ENCODE assay signal across 17 cellular contexts in genomic region chr15:48603123-48603500, GRCh38. TPM values are rescaled to one million over a fixed set of nuclear protein-coding genes. Genes with fewer than 3 reads are reported as not detected.
DNase-seq lines count a peak whose midpoint lies in the region; ATAC-seq, FAIRE-seq and TF ChIP-seq lines count a peak whose summit lies in the region.
"Had no signal": no experiment of that assay in that cellular context is flagged by ENCODE, and none has a peak within 500 bp of the region (broad histone marks: within the 10 kb centered on the region; RNA-seq: fewer than 3 reads in every experiment).

No MANE protein-coding gene starts in this region.

- no peak for TF ChIP-seq CTCF in A673 (conservative IDR thresholded peaks at IDR 0.05; ENCODE audit: low read depth, low read length)
- TF ChIP-seq CTCF in endothelial cell of umbilical vein (IDR thresholded peaks at IDR 0.05; ENCODE audit: extremely low read depth in 1 of 2, insufficient read depth in 1 of 2, low read depth in 1 of 2, low read length in 2 of 2): no peak
- TF ChIP-seq CTCF in CD14-positive monocyte (IDR thresholded peaks at IDR 0.05): no peak
- TF ChIP-seq CTCF in upper lobe of left lung (IDR thresholded peaks at IDR 0.05): no peak

- peaks cover 0 to 1% (median 0%) of the 10 kb centered on the region in 3 donors for H3K27me3 Mint-ChIP-seq in CD14-positive monocyte (ENCODE audit: low read depth in 3 of 3)
- H3K27me3 Mint-ChIP-seq: type B pancreatic cell had no signal

- H3K27me3 ChIP-seq in A673 (replicated peaks; ENCODE audit: insufficient read depth, low read depth, low read length, poor library complexity) (no peaks in the 10 kb centered on the region), endothelial cell of umbilical vein (ENCODE audit: control insufficient read depth in 2 of 2, insufficient read depth in 2 of 2, low read length in 2 of 2) (no peaks in the 10 kb centered on the region), muscle layer of duodenum (ENCODE audit: low read depth, low read length) (no peaks in the 10 kb centered on the region), upper lobe of left lung (no peaks in the 10 kb centered on the region)
- H3K27me3 ChIP-seq: adrenal gland had no signal

- BruUV-seq in A673 (replicated peaks; lab: Mats Ljungman, UMichigan) (TSS peak; percentile 94), endothelial cell of umbilical vein (replicated peaks; lab: Mats Ljungman, UMichigan) (TSS peak; percentile 90)

- no peak overlapping the region for H3K27ac Mint-ChIP-seq in CD14-positive monocyte
- H3K27ac Mint-ChIP-seq: natural killer cell, type B pancreatic cell had no signal

- H3K9me3 ChIP-seq in A673 (ENCODE audit: low read depth, low read length, poor library complexity, severe bottlenecking) (no peaks in the 10 kb centered on the region), endothelial cell of umbilical vein (replicated peaks; ENCODE audit: control insufficient read depth, insufficient read depth, low read length) (no peaks in the 10 kb centered on the region), muscle layer of duodenum (ENCODE audit: control insufficient read depth in 1 of 2, low read length in 2 of 2) (no peaks in the 10 kb centered on the region), upper lobe of left lung (no peaks in the 10 kb centered on the region)
- H3K9me3 ChIP-seq: adrenal gland had no signal

- no peak overlapping the region for H3K4me3 ChIP-seq in A673 (ENCODE audit: low read depth, low read length, poor library complexity, severe bottlenecking)
- peak overlapping the region in 2 of 3 experiments; percentile 8 to 13 for H3K4me3 ChIP-seq in endothelial cell of umbilical vein (replicated peaks in 1 of 3; ENCODE audit: insufficient read depth in 1 of 3, low read depth in 1 of 3, low read length in 3 of 3)
- no peak overlapping the region for H3K4me3 ChIP-seq in muscle layer of duodenum (ENCODE audit: low read depth in 1 of 2, low read length in 2 of 2)
- no peak overlapping the region for H3K4me3 ChIP-seq in upper lobe of left lung
- H3K4me3 ChIP-seq: adrenal gland, GM12878 had no signal

- H3K4me1 ChIP-seq in A673 (ENCODE audit: insufficient read depth, low read length, poor library complexity, severe bottlenecking): peaks cover 28% of the 10 kb centered on the region
- peaks cover 26% of the 10 kb centered on the region for H3K4me1 ChIP-seq in endothelial cell of umbilical vein (ENCODE audit: control insufficient read depth, extremely low read depth, insufficient read depth, low read length)
- H3K4me1 ChIP-seq in muscle layer of duodenum (ENCODE audit: control insufficient read depth in 1 of 2, insufficient read depth in 2 of 2, low read length in 2 of 2): peaks cover 0 to 10% of the 10 kb centered on the region in 2 donors
- H3K4me1 ChIP-seq in upper lobe of left lung: peaks cover 0 to 6% (median 1%) of the 10 kb centered on the region in 4 donors

- no peak for FAIRE-seq in endothelial cell of umbilical vein (lab: Jason Lieb, UNC)
- FAIRE-seq: GM12878 had no signal

- H3K9me3 Mint-ChIP-seq in CD14-positive monocyte: peaks cover 0 to 10% (median 0%) of the 10 kb centered on the region in 7 donors
- H3K9me3 Mint-ChIP-seq: type B pancreatic cell had no signal

- H3K4me2 ChIP-seq in endothelial cell of umbilical vein (ENCODE audit: insufficient read depth, low read length): peak overlapping the region; percentile 70

- H3K4me1 Mint-ChIP-seq in CD14-positive monocyte: no peaks in the 10 kb centered on the region
- H3K4me1 Mint-ChIP-seq: natural killer cell had no signal

- dilution Hi-C loops in endothelial cell of umbilical vein (cut with MboI; ENCODE audit: extremely low pct_ligation_motif_present, low sequenced_read_pairs): no loop called here

- no peak for ATAC-seq in upper lobe of left lung (ENCODE audit: low FRiP score in 2 of 2)
- no peak for ATAC-seq in HG03469 (IDR thresholded peaks at IDR 0.05; ENCODE audit: unreplicated experiment)
- ATAC-seq: GM12878, natural killer cell had no signal

- no peak for TF ChIP-seq EP300 in upper lobe of left lung (IDR thresholded peaks at IDR 0.05)

- H3K4me3 Mint-ChIP-seq in CD14-positive monocyte: no peak overlapping the region
- H3K4me3 Mint-ChIP-seq: natural killer cell, type B pancreatic cell had no signal

- TF ChIP-seq POLR2A in endothelial cell of umbilical vein (IDR thresholded peaks at IDR 0.05; ENCODE audit: low read depth, low read length) (no peak), upper lobe of left lung (IDR thresholded peaks at IDR 0.05) (no peak)

- POLR2A ChIA-PET in A673 (lab: Charles Lee; ENCODE audit: low non-redundant PET) (interaction anchor here (0.8 kb wide), 1 partner anchor 345 kb away, joined by 5 read pairs; no protein-coding TSS in a partner anchor), endothelial cell of umbilical vein (lab: Charles Lee) (no interaction called here)

- intact Hi-C loops in A673 (cut with micrococcal nuclease; ENCODE audit: unreplicated experiment): no loop called here
- intact Hi-C loops in endothelial cell of umbilical vein (cut with micrococcal nuclease): loop anchor here (1.0 to 5.0 kb wide), 3 partner anchors 42 to 151 kb away; partner anchors contain the start of gene FBN1
- intact Hi-C loops in CD14-positive monocyte (cut with micrococcal nuclease): no loop called here

- peak overlapping the region; percentile 33 for H2AFZ ChIP-seq in endothelial cell of umbilical vein (ENCODE audit: low read depth, low read length)

- WGBS in upper lobe of left lung, 2 donors: 79 to 89% methylated on average over 6 of the region's 6 CpGs

- H3K36me3 ChIP-seq in A673 (ENCODE audit: insufficient read depth, low read length, poor library complexity, severe bottlenecking) (no peaks in the 10 kb centered on the region), endothelial cell of umbilical vein (ENCODE audit: control insufficient read depth in 2 of 2, extremely low read depth in 1 of 2, insufficient read depth in 2 of 2, low read length in 2 of 2) (peaks cover 3% of the 10 kb centered on the region in 2 experiments), muscle layer of duodenum (ENCODE audit: control insufficient read depth in 1 of 2, insufficient read depth in 2 of 2, low read length in 2 of 2) (peaks cover 0 to 9% of the 10 kb centered on the region in 2 donors), upper lobe of left lung (no peaks in the 10 kb centered on the region)
- H3K36me3 ChIP-seq: adrenal gland had no signal

- peak overlapping the region; percentile 76 for H3K27ac ChIP-seq in A673 (ENCODE audit: low read depth, low read length, poor library complexity, severe bottlenecking)
- H3K27ac ChIP-seq in endothelial cell of umbilical vein (ENCODE audit: insufficient read depth, low read depth, low read length): peak overlapping the region; percentile 71
- peak overlapping the region; percentile 24 for H3K27ac ChIP-seq in muscle layer of duodenum (ENCODE audit: low read length)
- no peak overlapping the region for H3K27ac ChIP-seq in upper lobe of left lung

- DNase-seq in A673 (ENCODE audit: low spot score) (no peak), NCI-H226 (peak; percentile 16), endothelial cell of umbilical vein (ENCODE audit: low read depth, low spot score) (peak; percentile 81), CD14-positive monocyte (ENCODE audit: low spot score) (no peak), upper lobe of left lung (no peak)
- no peak for DNase-seq in stimulated activated CD4-positive, alpha-beta T cell treated with anti-CD3 and anti-CD28 coated beads, Interleukin-4, amount 100 ng/mL, for 4 hours
- DNase-seq: activated CD4-positive, CD25-positive, alpha-beta regulatory T cell treated with anti-CD3 and anti-CD28 coated beads, Interleukin-2, amount 50 U/mL, for 72 hours; activated T-cell treated with anti-CD3 and anti-CD28 coated beads, Interleukin-2, amount 50 U/mL, for 1 hour; adrenal gland; DMS153; natural killer cell; NCI-H1436 treated with DMSO at 0.1 percent for 48 hours; NCI-H774 had no signal

- peak overlapping the region; percentile 43 for H3K9ac ChIP-seq in endothelial cell of umbilical vein (replicated peaks; ENCODE audit: extremely low read depth, insufficient read depth, low read length)

- H3K9me1 ChIP-seq in endothelial cell of umbilical vein (replicated peaks; ENCODE audit: control insufficient read depth, extremely low read depth, insufficient read depth, low read length): no peaks in the 10 kb centered on the region

- H3K36me3 Mint-ChIP-seq in CD14-positive monocyte: no peaks in the 10 kb centered on the region
- H3K36me3 Mint-ChIP-seq: natural killer cell had no signal

- H3K79me2 ChIP-seq in endothelial cell of umbilical vein (ENCODE audit: control insufficient read depth, insufficient read depth, low read length): no peaks in the 10 kb centered on the region

- H4K20me1 ChIP-seq in endothelial cell of umbilical vein (replicated peaks; ENCODE audit: control insufficient read depth, extremely low read depth, insufficient read depth, low read length): no peaks in the 10 kb centered on the region

- CTCF ChIA-PET in A673 (lab: Charles Lee) (no interaction called here), endothelial cell of umbilical vein (lab: Charles Lee) (interaction anchor here (0.9 to 2.9 kb wide), 9 partner anchors 11 to 245 kb away, joined by 3 to 13 read pairs (median 4); no protein-coding TSS in a partner anchor)

TF ChIP-seq in endothelial cell of umbilical vein, 7 proteins besides CTCF, POLR2A, EP300 and RAD21 (continues in another document):
- no peak for TF ChIP-seq FOS (IDR thresholded peaks at IDR 0.05; ENCODE audit: borderline replicate concordance, insufficient read depth, low read length)
- TF ChIP-seq EZH2 (IDR thresholded peaks at IDR 0.05; ENCODE audit: borderline replicate concordance, low read depth, low read length, severe bottlenecking): no peak
- no peak for TF ChIP-seq POLR2AphosphoS5 (IDR thresholded peaks at IDR 0.05; ENCODE audit: insufficient read depth, low read depth, low read length)
- no peak for TF ChIP-seq JUN (IDR thresholded peaks at IDR 0.05; ENCODE audit: borderline replicate concordance, insufficient read depth, insufficient read length, low read depth)
- TF ChIP-seq MYC (IDR thresholded peaks at IDR 0.05; ENCODE audit: low read depth, low read length): no peak
- TF ChIP-seq MAX (IDR thresholded peaks at IDR 0.05; ENCODE audit: insufficient read depth, insufficient read length): no peak

RNA-seq across cellular contexts. Expression of gene FBN1, which starts 42.4 kb away (rescaled TPM):
- total RNA-seq in A673 (2021): 25.4 and 25.8 TPM in 2 replicates
- 88.1 and 111 TPM in 2 replicates for total RNA-seq in endothelial cell of umbilical vein
- 102 and 107 TPM in 2 replicates for polyA plus RNA-seq in endothelial cell of umbilical vein
- polyA plus RNA-seq in endothelial cell of umbilical vein (2011; cell fraction: cytosol; rRNA removed): 98.4 and 101 TPM in 2 replicates
- 171 and 201 TPM in 2 replicates for polyA plus RNA-seq in endothelial cell of umbilical vein (2011; cell fraction: nucleus; rRNA removed)
- 87.6 and 98.0 TPM in 2 replicates for polyA plus RNA-seq in endothelial cell of umbilical vein (2012)
- polyA minus RNA-seq in endothelial cell of umbilical vein: 326 and 432 TPM in 2 replicates
- polyA minus RNA-seq in endothelial cell of umbilical vein (2011; cell fraction: cytosol; rRNA and poly(A)+ RNA removed): 3.3 TPM
- polyA minus RNA-seq in endothelial cell of umbilical vein (2011; cell fraction: nucleus; rRNA and poly(A)+ RNA removed): 180 and 222 TPM in 2 replicates
- not detected for polyA plus RNA-seq in CD14-positive monocyte
- total RNA-seq in upper lobe of left lung: 100 to 1,000 TPM in 1 of 6 donors, 10 to 100 TPM in 5; 20.3 to 159 (median 44.3) TPM

Comparison
In these comparisons a context has a peak if more than half of its experiments do, and no peak if none do; other contexts are left out.
1. DNase-seq: peak in NCI-H226 (single experiment) and endothelial cell of umbilical vein (single experiment); none in A673 (single experiment), stimulated activated CD4-positive, alpha-beta T cell treated with anti-CD3 and anti-CD28 coated beads, Interleukin-4, amount 100 ng/mL, for 4 hours (0 of 2), CD14-positive monocyte (single experiment) and upper lobe of left lung (0 of 2).
2. H3K27ac ChIP-seq: peak in A673 (single experiment), endothelial cell of umbilical vein (single experiment) and muscle layer of duodenum (single experiment); none in upper lobe of left lung (0 of 4).
3. H3K4me3 ChIP-seq: peak in endothelial cell of umbilical vein (2 of 3); none in A673 (single experiment), muscle layer of duodenum (0 of 2) and upper lobe of left lung (0 of 4).